ENCODE assay signal across 8 cellular contexts in genomic region chr1:3795453-3796214, GRCh38. TPM values are rescaled to one million over a fixed set of nuclear protein-coding genes. Genes with fewer than 3 reads are reported as not detected.
DNase-seq lines count a peak whose midpoint lies in the region; ATAC-seq and TF ChIP-seq lines count a peak whose summit lies in the region.

No MANE protein-coding gene starts in this region.

- H3K36me3 Mint-ChIP-seq in HFFc6 (ENCODE audit: low read depth): peaks cover 8% of the 10 kb centered on the region
- no peaks in the 10 kb centered on the region for H3K36me3 Mint-ChIP-seq in T-cell

- no peaks in the 10 kb centered on the region for H3K9me3 Mint-ChIP-seq in HFFc6
- H3K9me3 Mint-ChIP-seq in T-cell: no peaks in the 10 kb centered on the region

- H3K9me3 ChIP-seq in gastroesophageal sphincter: no peaks in the 10 kb centered on the region

- CTCF ChIA-PET in T-cell (lab: Charles Lee): interaction anchor here in 1 of 2 donors (2.3 kb wide), 1 partner anchor 20 kb away, joined by 7 read pairs; no protein-coding TSS in a partner anchor

- H3K27ac Mint-ChIP-seq in HFFc6 (peak overlapping the region; percentile 38; the same call in 1 of the 2 replicates), T-cell (peak overlapping the region in 1 of 2 donors; percentile 16)

- H3K27me3 Mint-ChIP-seq in HFFc6 (ENCODE audit: insufficient read depth) (peaks cover 7% of the 10 kb centered on the region), T-cell (peaks cover 8% of the 10 kb centered on the region in 2 donors)

- peaks cover 4 to 58% (median 21%) of the 10 kb centered on the region in 3 donors for H3K4me1 ChIP-seq in gastroesophageal sphincter

- TF ChIP-seq CTCF in HFFc6 (IDR thresholded peaks at IDR 0.05): no peak
- TF ChIP-seq CTCF in gastroesophageal sphincter (IDR thresholded peaks at IDR 0.05): no peak

- H3K36me3 ChIP-seq in gastroesophageal sphincter: peaks cover 0 to 21% of the 10 kb centered on the region in 2 donors

- peak overlapping the region; percentile 51 to 76 for H3K4me3 ChIP-seq in gastroesophageal sphincter
- peak overlapping the region; percentile 46 to 99 (median 86) for H3K4me3 ChIP-seq in skin epidermis

- peak overlapping the region; percentile 90 for H3K4me3 Mint-ChIP-seq in HFFc6
- H3K4me3 Mint-ChIP-seq in T-cell: peak overlapping the region; percentile 82 to 86 (median 84)

- no peak for TF ChIP-seq EP300 in gastroesophageal sphincter (IDR thresholded peaks at IDR 0.05)

- peak in 2 of 4 experiments; percentile 9 to 10 for ATAC-seq in T-cell (replicated peaks in 1 of 4)
- ATAC-seq in gastroesophageal sphincter: no peak

- WGBS in gastroesophageal sphincter (ENCODE audit: low coverage in 1 of 2), 2 donors: 8% methylated on average over 4 of the region's 53 CpGs; no CpG with 5 or more reads in 1 of the 2 donors

- H3K27me3 ChIP-seq in gastroesophageal sphincter: peaks cover 11% of the 10 kb centered on the region

- TF ChIP-seq POLR2A in gastroesophageal sphincter (IDR thresholded peaks at IDR 0.05): no peak

- peak; percentile 64 for DNase-seq in COLO668 (lab: John Stamatoyannopoulos, UW; ENCODE audit: unreplicated experiment)
- no peak for DNase-seq in HFFc6
- no peak for DNase-seq in T-cell
- no peak for DNase-seq in cerebellar cortex (ENCODE audit: low spot score)
- DNase-seq in iPS-NIHi7 (ENCODE audit: extremely low spot score): no peak
- no peak for DNase-seq in NCI-H187 (lab: John Stamatoyannopoulos, UW)

- H3K4me1 Mint-ChIP-seq in HFFc6 (ENCODE audit: low read depth) (peaks cover 30% of the 10 kb centered on the region), T-cell (peaks cover 35 to 50% (median 44%) of the 10 kb centered on the region in 3 donors)

- POLR2A ChIA-PET in T-cell (lab: Charles Lee): no interaction called here

- H3K27ac ChIP-seq in gastroesophageal sphincter (peak overlapping the region; percentile 1 to 86 (median 82)), skin epidermis (peak overlapping the region in 20 of 21 experiments; percentile 60 to 85 (median 78))

RNA-seq across cellular contexts. Expression of gene LRRC47, which starts 0.7 kb away (rescaled TPM):
- 10 to 100 TPM; 39.1 to 51.0 (median 45.2) TPM for total RNA-seq in HFFc6 (2021; fragmentation: NEBNext Ultra II Directional; extraction: Animal tissue kit (Norgen Biotek cat#: 25700))
- total RNA-seq in T-cell (10 to 100 TPM; 37.3 to 49.1 (median 44.5) TPM), gastroesophageal sphincter (10 to 100 TPM; 36.5 to 47.9 (median 46.5) TPM)

RNA-seq across cellular contexts. Expression of gene SMIM1, which starts 23.1 kb away (rescaled TPM):
- total RNA-seq in HFFc6 (2021; fragmentation: NEBNext Ultra II Directional; extraction: Animal tissue kit (Norgen Biotek cat#: 25700)): 1 to 10 TPM in 4 of 6 experiments, under 1 TPM in 2; 0.38 to 3.4 (median 1.6) TPM
- total RNA-seq in T-cell: 1 to 10 TPM; 1.3 to 6.2 (median 4.2) TPM
- total RNA-seq in gastroesophageal sphincter: 1 to 10 TPM in 3 of 4 donors, not detected in 1; 2.6 to 8.4 (median 4.7) TPM

RNA-seq across cellular contexts. Expression of gene CCDC27, which starts 43.4 kb away (rescaled TPM):
- total RNA-seq in HFFc6 (2021; fragmentation: NEBNext Ultra II Directional; extraction: Animal tissue kit (Norgen Biotek cat#: 25700)): not detected
- not detected for total RNA-seq in T-cell
- total RNA-seq in gastroesophageal sphincter: not detected
